In genomic region chr6:7725849-7726415, GRCh38 we compare ENCODE assay signal across 9 cellular contexts. TPM values are rescaled to one million over a fixed set of nuclear protein-coding genes. Genes with fewer than 3 reads are reported as not detected.
A peak's percentile ranks its signal among the peaks of the same experiment; 100 is the strongest.
DNase-seq lines count a peak whose midpoint lies in the region; ATAC-seq, FAIRE-seq and TF ChIP-seq lines count a peak whose summit lies in the region.
"Had no signal": no experiment of that assay in that cellular context is flagged by ENCODE, and none has a peak within 500 bp of the region (broad histone marks: within the 10 kb centered on the region; RNA-seq: fewer than 3 reads in every experiment).

Gene BMP6, plus strand, starts transcription at chr6:7726099. Its CDS starts 857 bp downstream, at chr6:7726956.

- H3K36me3 ChIP-seq in ES-I3 (ENCODE audit: insufficient read depth, low read length) (no peaks in the 10 kb centered on the region), parathyroid adenoma (ENCODE audit: control insufficient read depth, insufficient read depth, low read length) (no peaks in the 10 kb centered on the region), vagina (no peaks in the 10 kb centered on the region)

- peak; percentile 20 for FAIRE-seq in H54 (lab: Jason Lieb, UNC)
- FAIRE-seq: islet of Langerhans had no signal

- H3K4me1 ChIP-seq in ES-I3 (ENCODE audit: insufficient read depth, low read length) (peaks cover 6% of the 10 kb centered on the region), parathyroid adenoma (no peaks in the 10 kb centered on the region), vagina (peaks cover 28% of the 10 kb centered on the region)

- intact Hi-C loops in left cardiac atrium (cut with DNase I) (loop anchor here (10.0 kb wide), 2 partner anchors 179 to 189 kb away; partner anchors contain the start of gene TXNDC5 (in 1 of the 2)), vagina (cut with DNase I) (no loop called here)

- TF ChIP-seq POLR2A in H54 (IDR thresholded peaks at IDR 0.05; ENCODE audit: low read depth, low read length) (no peak), vagina (IDR thresholded peaks at IDR 0.05) (peak in 1 of 2 donors; percentile 33)

- H3K4me2 ChIP-seq in parathyroid adenoma (ENCODE audit: low read length) = peak within 1 kb of the TSS; percentile 86

- TF ChIP-seq CTCF in parathyroid adenoma (IDR thresholded peaks at IDR 0.05) (no peak), vagina (IDR thresholded peaks at IDR 0.05) (no peak)

- H3K4me3 ChIP-seq in parathyroid adenoma (ENCODE audit: low read depth, low read length) (peak within 1 kb of the TSS; percentile 54), vagina (peak within 1 kb of the TSS; percentile 54)

- ATAC-seq in left cardiac atrium = peak; percentile 91 to 97

- DNase-seq in H54 (ENCODE audit: insufficient read length, low spot score) (peak; percentile 98), Kasumi-1 (lab: John Stamatoyannopoulos, UW) (peak; percentile 61 to 65), SHP77 treated with DMSO at 0.1 percent for 48 hours (lab: John Stamatoyannopoulos, UW) (peak; percentile 68), amniotic epithelial cell (ENCODE audit: low read depth) (peak; percentile 77), left cardiac atrium (peak; percentile 91), vagina (ENCODE audit: extremely low spot score in 2 of 2) (peak in 1 of 2 donors; percentile 90)

- H3K27me3 ChIP-seq in parathyroid adenoma (ENCODE audit: control insufficient read depth, insufficient read depth, low read length) (peaks cover 3% of the 10 kb centered on the region), vagina (no peaks in the 10 kb centered on the region)

- H3K9me3 ChIP-seq in ES-I3 (ENCODE audit: control insufficient read depth, insufficient read depth, low read length) (no peaks in the 10 kb centered on the region), parathyroid adenoma (ENCODE audit: control insufficient read depth, low read length) (no peaks in the 10 kb centered on the region), vagina (no peaks in the 10 kb centered on the region)

- H3K9ac ChIP-seq in ES-I3 (ENCODE audit: low read depth, low read length) (peak within 1 kb of the TSS; percentile 60; the same call in 1 of the 2 replicates), parathyroid adenoma (no peak within 1 kb of the TSS)

- H3K27ac ChIP-seq in parathyroid adenoma = no peak within 1 kb of the TSS
- no peak within 1 kb of the TSS for H3K27ac ChIP-seq in vagina

- peak within 1 kb of the TSS; percentile 63 for H2AFZ ChIP-seq in parathyroid adenoma

- no peaks in the 10 kb centered on the region for H3K79me2 ChIP-seq in parathyroid adenoma

RNA-seq across cellular contexts. Expression of gene BMP6, which starts in this region (rescaled TPM):
- total RNA-seq in left cardiac atrium (10 to 100 TPM in 1 of 2 donors, 1 to 10 TPM in 1; 2.1 to 13.4 TPM), vagina (3.2 TPM)
